Comparison of ENCODE assay signal across 8 cellular contexts in the genomic region with DNA sequence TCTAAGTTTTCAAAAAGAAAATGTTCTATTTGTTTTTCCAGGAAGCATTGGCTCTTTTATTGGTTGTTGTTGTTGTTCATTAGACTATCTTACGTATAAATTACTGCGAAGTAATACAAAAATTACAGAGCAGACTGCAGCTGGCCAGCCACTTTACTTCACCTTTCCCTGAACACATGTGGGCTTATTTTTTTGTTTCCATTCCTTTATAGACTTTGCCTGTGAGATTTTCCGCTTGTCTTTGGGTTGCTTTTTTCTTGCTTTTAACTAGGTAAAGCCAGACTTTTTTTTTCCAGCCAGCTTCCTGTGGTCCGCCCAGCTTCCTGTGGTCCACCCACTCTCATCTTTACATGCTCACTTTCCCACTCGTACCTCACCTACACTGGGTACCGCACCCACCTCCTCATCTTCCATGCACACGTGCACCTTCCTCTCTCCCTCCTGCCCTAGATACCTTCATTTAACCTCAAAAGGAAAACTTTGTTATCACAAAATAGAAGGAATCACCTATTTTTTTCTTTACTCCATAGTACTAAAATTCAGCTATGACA.
A peak's percentile ranks its signal among the peaks of the same experiment; 100 is the strongest.
DNase-seq lines count a peak whose midpoint lies in the region; ATAC-seq, FAIRE-seq and TF ChIP-seq lines count a peak whose summit lies in the region.

No MANE protein-coding gene starts in this region.

- H3K27me3 ChIP-seq in right lobe of liver (no peaks in the 10 kb centered on the region), HepG2 (ENCODE audit: control insufficient read depth in 1 of 2, insufficient read depth in 2 of 2, low read length in 2 of 2) (peaks cover 0 to 4% of the 10 kb centered on the region in 2 experiments; a peak in 1 of 5 replicates), mammary epithelial cell (ENCODE audit: insufficient read depth, low read length) (no peaks in the 10 kb centered on the region), thyroid gland (no peaks in the 10 kb centered on the region)

- dilution Hi-C loops in mammary epithelial cell (cut with HindIII; ENCODE audit: low sequenced_read_pairs) = no loop called here

- peak overlapping the region in 2 of 3 donors; percentile 3 to 15 for H3K4me3 ChIP-seq in right lobe of liver
- H3K4me3 ChIP-seq in HepG2 (replicated peaks in 1 of 3; ENCODE audit: insufficient read depth in 1 of 3, low read depth in 2 of 3, low read length in 3 of 3) = no peak overlapping the region
- peak overlapping the region; percentile 30 to 53 (median 43) for H3K4me3 ChIP-seq in mammary epithelial cell (replicated peaks in 1 of 3; ENCODE audit: insufficient read depth in 1 of 3, low read depth in 2 of 3, low read length in 3 of 3)
- no peak overlapping the region for H3K4me3 ChIP-seq in thyroid gland (replicated peaks in 1 of 3)

- no peaks in the 10 kb centered on the region for H3K79me2 ChIP-seq in HepG2 (ENCODE audit: insufficient read depth, low read length)
- no peaks in the 10 kb centered on the region for H3K79me2 ChIP-seq in mammary epithelial cell (ENCODE audit: insufficient read depth, low read length)

- H2AFZ ChIP-seq in HepG2 (ENCODE audit: low read length) = no peak overlapping the region
- peak overlapping the region; percentile 85 for H2AFZ ChIP-seq in mammary epithelial cell (ENCODE audit: low read depth, low read length)

- H3K4me1 ChIP-seq in right lobe of liver = no peaks in the 10 kb centered on the region
- H3K4me1 ChIP-seq in HepG2 (ENCODE audit: insufficient read depth, low read length) = no peaks in the 10 kb centered on the region
- no peaks in the 10 kb centered on the region for H3K4me1 ChIP-seq in mammary epithelial cell (ENCODE audit: insufficient read depth, low read length)
- peaks cover 9 to 17% of the 10 kb centered on the region in 2 donors for H3K4me1 ChIP-seq in thyroid gland

- H3K4me2 ChIP-seq in HepG2 (ENCODE audit: low read depth, low read length) = no peak overlapping the region
- H3K4me2 ChIP-seq in mammary epithelial cell (ENCODE audit: insufficient read depth, low read depth, low read length) = peak overlapping the region; percentile 83

- H3K27ac ChIP-seq in right lobe of liver (no peak overlapping the region), HepG2 (ENCODE audit: extremely low read length, insufficient read depth, low read length) (no peak overlapping the region), mammary epithelial cell (ENCODE audit: insufficient read depth, low read depth, low read length) (no peak overlapping the region), thyroid gland (peak overlapping the region in 2 of 3 donors; percentile 15 to 29)

- WGBS in right lobe of liver (ENCODE audit: insufficient coverage, low coverage, low lambda C conversion rate, missing lambda C conversion rate) = 32% methylated on average over 7 of the region's 7 CpGs
- WGBS in HepG2 (ENCODE audit: low lambda C conversion rate) = 33% methylated on average over 7 of the region's 7 CpGs
- 1% methylated on average over 7 of the region's 7 CpGs for WGBS in mammary epithelial cell (ENCODE audit: low coverage, missing lambda C conversion rate)
- 70 to 74% methylated on average over 7 of the region's 7 CpGs for WGBS in thyroid gland, 2 donors

- TF ChIP-seq CTCF in right lobe of liver (IDR thresholded peaks at IDR 0.05) = no peak
- TF ChIP-seq CTCF in HepG2 (CRISPR knock-in tag; IDR thresholded peaks at IDR 0.05) = no peak
- no peak for TF ChIP-seq CTCF in mammary epithelial cell (conservative IDR thresholded peaks at IDR 0.05 in 1 of 2, IDR thresholded peaks at IDR 0.05 in 1 of 2; ENCODE audit: extremely low read depth in 1 of 2, insufficient read depth in 1 of 2, low read depth in 1 of 2, low read length in 2 of 2)
- no peak for TF ChIP-seq CTCF in thyroid gland (IDR thresholded peaks at IDR 0.05)

- no peak for FAIRE-seq in HepG2 (lab: Jason Lieb, UNC)

- H3K9me3 ChIP-seq in right lobe of liver (no peaks in the 10 kb centered on the region), HepG2 (ENCODE audit: low read length) (no peaks in the 10 kb centered on the region), mammary epithelial cell (replicated peaks; ENCODE audit: insufficient read depth, low read length) (no peaks in the 10 kb centered on the region), thyroid gland (no peaks in the 10 kb centered on the region)

- in situ Hi-C loops in HepG2 (cut with HindIII; ENCODE audit: extremely low pct_ligation_motif_present, low pct_unique_long_range_greater_than_20kb) = loop anchor here (5.0 kb wide), 1 partner anchor 125 kb away; no protein-coding TSS in a partner anchor
- in situ Hi-C loops in mammary epithelial cell (cut with MboI; ENCODE audit: low sequenced_read_pairs in 2 of 2) = loop anchor here (5.0 to 10.0 kb wide), 2 partner anchors 113 to 125 kb away; no protein-coding TSS in a partner anchor

- TF ChIP-seq POLR2A in right lobe of liver (IDR thresholded peaks at IDR 0.05) = no peak
- no peak for TF ChIP-seq POLR2A in HepG2 (IDR thresholded peaks at IDR 0.05; ENCODE audit: insufficient read depth in 1 of 2, low read depth in 2 of 2, low read length in 2 of 2)
- no peak for TF ChIP-seq POLR2A in thyroid gland (IDR thresholded peaks at IDR 0.05)
- TF ChIP-seq POLR2A in GM18505 (IDR thresholded peaks at IDR 0.05; ENCODE audit: borderline replicate concordance, extremely low read depth, insufficient read depth, insufficient read length) = no peak

- no TSS peak for BruUV-seq in HepG2 (replicated peaks; lab: Mats Ljungman, UMichigan)
- no TSS peak for BruUV-seq in mammary epithelial cell (replicated peaks; lab: Mats Ljungman, UMichigan)

- H3K9ac ChIP-seq in HepG2 (ENCODE audit: insufficient read depth, low read depth, low read length) = no peak overlapping the region
- H3K9ac ChIP-seq in mammary epithelial cell (ENCODE audit: insufficient read depth, low read length) = no peak overlapping the region

- POLR2A ChIA-PET in HepG2 (lab: Yijun Ruan, JAX) = no interaction called here

- CTCF ChIA-PET in HepG2 (lab: Yijun Ruan, JAX; ENCODE audit: low intra/inter-chr PET ratio, low total read pairs) = interaction anchor here (2.3 kb wide), 1 partner anchor 123 kb away, joined by 25 read pairs; no protein-coding TSS in a partner anchor
- CTCF ChIA-PET in mammary epithelial cell (lab: Charles Lee; ENCODE audit: low non-redundant PET) = interaction anchor here (0.5 to 1.2 kb wide), 6 partner anchors 94 to 480 kb away, joined by 4 to 9 read pairs (median 6); no protein-coding TSS in a partner anchor

- no peak for TF ChIP-seq RAD21 in HepG2 (CRISPR knock-in tag; IDR thresholded peaks at IDR 0.05)

- ATAC-seq in right lobe of liver (peak in 1 of 4 donors; percentile 28), HepG2 (no peak), GM18505 (IDR thresholded peaks at IDR 0.05; ENCODE audit: unreplicated experiment) (no peak)

- no peak for TF ChIP-seq EP300 in HepG2 (IDR thresholded peaks at IDR 0.05; ENCODE audit: low read depth in 2 of 2, low read length in 2 of 2)
- no peak for TF ChIP-seq EP300 in HepG2 (CRISPR knock-in tag; IDR thresholded peaks at IDR 0.05; ENCODE audit: borderline replicate concordance)

- intact Hi-C loops in right lobe of liver (cut with DNase I) = loop anchor here in 1 of 2 donors (5.0 kb wide), 1 partner anchor 125 kb away; no protein-coding TSS in a partner anchor
- intact Hi-C loops in HepG2 (cut with micrococcal nuclease; ENCODE audit: unreplicated experiment) = loop anchor here (1.0 kb wide), 1 partner anchor 123 kb away; no protein-coding TSS in a partner anchor
- intact Hi-C loops in mammary epithelial cell (cut with micrococcal nuclease) = loop anchor here (1.0 to 2.0 kb wide), 3 partner anchors 123 to 1047 kb away; no protein-coding TSS in a partner anchor
- intact Hi-C loops in thyroid gland (cut with DNase I) = loop anchor here (5.0 kb wide), 1 partner anchor 120 kb away; no protein-coding TSS in a partner anchor

- H4K20me1 ChIP-seq in HepG2 (ENCODE audit: insufficient read depth, low read length) (no peaks in the 10 kb centered on the region), mammary epithelial cell (ENCODE audit: insufficient read depth, low read length) (no peaks in the 10 kb centered on the region)

- H3K36me3 ChIP-seq in right lobe of liver (no peaks in the 10 kb centered on the region), HepG2 (replicated peaks in 1 of 2; ENCODE audit: control insufficient read depth in 1 of 2, insufficient read depth in 2 of 2, low read length in 2 of 2) (no peaks in the 10 kb centered on the region), mammary epithelial cell (ENCODE audit: insufficient read depth, low read length) (no peaks in the 10 kb centered on the region), thyroid gland (no peaks in the 10 kb centered on the region)

- DNase-seq in right lobe of liver (no peak), HepG2 (ENCODE audit: low spot score) (no peak), HT1080 (ENCODE audit: low read depth) (peak; percentile 39), mammary epithelial cell (no peak), thyroid gland (no peak), NCI-H1930 (lab: John Stamatoyannopoulos, UW) (no peak), DMS79 treated with DMSO at 0.1 percent for 48 hours (lab: John Stamatoyannopoulos, UW) (no peak)

TF ChIP-seq in HepG2, 621 proteins besides CTCF, POLR2A, EP300 and RAD21 (continues in another document):
- TF ChIP-seq, protein P1, sequence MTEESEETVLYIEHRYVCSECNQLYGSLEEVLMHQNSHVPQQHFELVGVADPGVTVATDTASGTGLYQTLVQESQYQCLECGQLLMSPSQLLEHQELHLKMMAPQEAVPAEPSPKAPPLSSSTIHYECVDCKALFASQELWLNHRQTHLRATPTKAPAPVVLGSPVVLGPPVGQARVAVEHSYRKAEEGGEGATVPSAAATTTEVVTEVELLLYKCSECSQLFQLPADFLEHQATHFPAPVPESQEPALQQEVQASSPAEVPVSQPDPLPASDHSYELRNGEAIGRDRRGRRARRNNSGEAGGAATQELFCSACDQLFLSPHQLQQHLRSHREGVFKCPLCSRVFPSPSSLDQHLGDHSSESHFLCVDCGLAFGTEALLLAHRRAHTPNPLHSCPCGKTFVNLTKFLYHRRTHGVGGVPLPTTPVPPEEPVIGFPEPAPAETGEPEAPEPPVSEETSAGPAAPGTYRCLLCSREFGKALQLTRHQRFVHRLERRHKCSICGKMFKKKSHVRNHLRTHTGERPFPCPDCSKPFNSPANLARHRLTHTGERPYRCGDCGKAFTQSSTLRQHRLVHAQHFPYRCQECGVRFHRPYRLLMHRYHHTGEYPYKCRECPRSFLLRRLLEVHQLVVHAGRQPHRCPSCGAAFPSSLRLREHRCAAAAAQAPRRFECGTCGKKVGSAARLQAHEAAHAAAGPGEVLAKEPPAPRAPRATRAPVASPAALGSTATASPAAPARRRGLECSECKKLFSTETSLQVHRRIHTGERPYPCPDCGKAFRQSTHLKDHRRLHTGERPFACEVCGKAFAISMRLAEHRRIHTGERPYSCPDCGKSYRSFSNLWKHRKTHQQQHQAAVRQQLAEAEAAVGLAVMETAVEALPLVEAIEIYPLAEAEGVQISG (CRISPR knock-in tag; IDR thresholded peaks at IDR 0.05) = no peak
- TF ChIP-seq MEF2D (CRISPR knock-in tag; IDR thresholded peaks at IDR 0.05) = no peak

Comparison
In these comparisons a context has a peak if more than half of its experiments do, and no peak if none do; other contexts are left out.
1. H3K4me3 ChIP-seq: peak in right lobe of liver (2 of 3) and mammary epithelial cell (3 of 3); none in HepG2 (0 of 3) and thyroid gland (0 of 3).
2. H3K27ac ChIP-seq: peak in thyroid gland (2 of 3); none in right lobe of liver (0 of 3), HepG2 (single experiment) and mammary epithelial cell (single experiment).